In the genomic region with DNA sequence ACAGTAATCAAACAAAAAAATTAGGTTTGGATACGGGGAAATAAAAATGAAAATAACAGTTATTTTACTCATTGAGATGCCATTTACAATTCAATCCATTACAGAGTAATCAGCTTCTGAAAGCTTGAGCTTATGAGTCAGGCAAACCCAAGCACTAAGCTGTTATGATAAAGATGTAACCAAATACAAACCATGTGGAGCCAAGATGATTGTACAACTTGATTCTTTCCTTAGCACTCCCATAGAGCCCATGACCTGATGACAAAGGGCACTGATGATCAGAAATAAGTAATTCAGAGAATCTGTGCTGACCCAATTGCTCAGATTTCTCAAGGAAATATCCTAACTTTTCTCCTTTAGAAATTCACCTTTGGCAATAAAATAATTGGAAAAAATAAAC, we compare ENCODE assay signal across 22 cellular contexts. TPM values are rescaled to one million over a fixed set of nuclear protein-coding genes. Genes with fewer than 3 reads are reported as not detected.
DNase-seq lines count a peak whose midpoint lies in the region; ATAC-seq, FAIRE-seq and TF ChIP-seq lines count a peak whose summit lies in the region.
"Had no signal": no experiment of that assay in that cellular context is flagged by ENCODE, and none has a peak within 500 bp of the region (broad histone marks: within the 10 kb centered on the region; RNA-seq: fewer than 3 reads in every experiment).

No MANE protein-coding gene starts in this region.

- H3K4me3 ChIP-seq in AG09309 (ENCODE audit: control insufficient read depth, low read depth, low read length) = no peak overlapping the region
- no peak overlapping the region for H3K4me3 ChIP-seq in bronchial epithelial cell (ENCODE audit: low read depth, low read length)
- H3K4me3 ChIP-seq in tibial nerve = no peak overlapping the region
- H3K4me3 ChIP-seq: BLaER1 treated with 17β-estradiol and CSF1 and Interleukin-3, amounts not matched to agents 10 nM and 100 nM; coronary artery; lower lobe of right lung; PC-9; prostate gland had no signal

- no peak for ATAC-seq in GM21529 (IDR thresholded peaks at IDR 0.05; ENCODE audit: unreplicated experiment)
- ATAC-seq: naive thymus-derived CD8-positive, alpha-beta T cell had no signal

- WGBS in tibial nerve, 2 donors = 61 to 70% methylated on average over 1 of the region's 1 CpG

- FAIRE-seq in bronchial epithelial cell (lab: Jason Lieb, UNC) = no peak

- no peaks in the 10 kb centered on the region for H3K9me3 ChIP-seq in tibial nerve
- H3K9me3 ChIP-seq: BLaER1 treated with 17β-estradiol and CSF1 and Interleukin-3, amounts not matched to agents 10 nM and 100 nM; lower lobe of right lung; prostate gland had no signal

- TF ChIP-seq EP300 in tibial nerve (IDR thresholded peaks at IDR 0.05) = no peak

- peak; percentile 61 for DNase-seq in AG09309 (ENCODE audit: low read depth)
- peak; percentile 65 for DNase-seq in HS-5 (ENCODE audit: low read depth)
- peak; percentile 14 for DNase-seq in bronchial epithelial cell (ENCODE audit: low read depth)
- DNase-seq in kidney tubule cell (ENCODE audit: low spot score) = peak; percentile 39
- no peak for DNase-seq in stimulated activated CD4-positive, alpha-beta T cell treated with anti-CD3 and anti-CD28 coated beads, Interleukin-15, amount 100 ng/mL, for 24 hours
- DNase-seq in GDM1 (lab: John Stamatoyannopoulos, UW) = no peak
- no peak for DNase-seq in tibial nerve (ENCODE audit: low spot score in 2 of 2)
- DNase-seq: activated CD4-positive, alpha-beta memory T cell treated with anti-CD3 and anti-CD28 coated beads for 36 hours; activated T-cell treated with anti-CD3 and anti-CD28 coated beads, Interleukin-2, amount 50 U/mL, for 48 hours; DMS53; erythroblast; GOT3; hypothalamus; lower lobe of right lung; naive thymus-derived CD8-positive, alpha-beta T cell; NCI-H1694; NCI-H524 treated with DMSO at 0.1 percent for 48 hours; PC-9 had no signal

- H3K27ac ChIP-seq in tibial nerve = no peak overlapping the region
- H3K27ac ChIP-seq: BLaER1 treated with 17β-estradiol and CSF1 and Interleukin-3, amounts not matched to agents 10 nM and 100 nM; coronary artery; PC-9; prostate gland had no signal

- no peak for TF ChIP-seq POLR2A in tibial nerve (IDR thresholded peaks at IDR 0.05)

- H3K36me3 ChIP-seq in bronchial epithelial cell (ENCODE audit: control insufficient read depth, insufficient read depth, low read length) (no peaks in the 10 kb centered on the region), tibial nerve (no peaks in the 10 kb centered on the region)
- H3K36me3 ChIP-seq: BLaER1 treated with 17β-estradiol and CSF1 and Interleukin-3, amounts not matched to agents 10 nM and 100 nM; lower lobe of right lung; prostate gland had no signal

- H3K27me3 ChIP-seq in bronchial epithelial cell (ENCODE audit: control insufficient read depth, insufficient read depth, low read length) = no peaks in the 10 kb centered on the region
- H3K27me3 ChIP-seq in tibial nerve = no peaks in the 10 kb centered on the region
- H3K27me3 ChIP-seq: BLaER1 treated with 17β-estradiol and CSF1 and Interleukin-3, amounts not matched to agents 10 nM and 100 nM had no signal

- peaks cover 0 to 6% (median 0%) of the 10 kb centered on the region in 4 donors for H3K4me1 ChIP-seq in tibial nerve
- H3K4me1 ChIP-seq: lower lobe of right lung, prostate gland had no signal

- no peak for TF ChIP-seq CTCF in AG09309 (IDR thresholded peaks at IDR 0.05; ENCODE audit: control insufficient read depth, insufficient read depth, low read depth, low read length, missing control alignments)
- TF ChIP-seq CTCF in bronchial epithelial cell (IDR thresholded peaks at IDR 0.05; ENCODE audit: insufficient read depth, low read length, severe bottlenecking) = no peak
- TF ChIP-seq CTCF in tibial nerve (IDR thresholded peaks at IDR 0.05) = no peak

RNA-seq across cellular contexts. Expression of gene PRKG2, which starts 40.5 kb away (rescaled TPM):
- 5.3 and 7.0 TPM in 2 replicates for total RNA-seq in bronchial epithelial cell
- total RNA-seq in tibial nerve = 1 to 10 TPM in 3 of 4 donors, under 1 TPM in 1; 0.30 to 4.4 (median 2.4) TPM
- total RNA-seq: PC-9 had no signal

Comparison
In these comparisons a context has a peak if more than half of its experiments do, and no peak if none do; other contexts are left out.
1. DNase-seq: peak in AG09309 (single experiment), HS-5 (single experiment), bronchial epithelial cell (single experiment) and kidney tubule cell (single experiment); none in stimulated activated CD4-positive, alpha-beta T cell treated with anti-CD3 and anti-CD28 coated beads, Interleukin-15, amount 100 ng/mL, for 24 hours (single experiment), GDM1 (single experiment) and tibial nerve (0 of 2).